ENCODE assay signal across 1 cellular context in the genomic region with DNA sequence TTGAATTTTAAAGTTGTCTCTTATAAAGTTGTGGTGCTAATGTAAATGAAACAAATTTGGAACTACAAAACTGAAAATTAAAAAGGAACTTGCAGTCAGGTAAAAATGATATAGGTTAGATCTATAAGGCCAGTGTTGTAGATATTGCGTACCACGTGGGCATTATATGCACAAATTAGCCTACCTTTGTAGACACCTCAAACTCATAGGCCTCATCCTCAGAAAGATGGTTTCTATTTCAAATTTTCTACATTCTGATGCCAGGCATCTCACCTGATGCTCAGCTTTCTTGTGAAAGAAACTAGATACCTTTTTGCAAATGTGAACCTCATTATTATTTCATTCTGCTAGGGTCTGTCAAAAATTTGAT.
TF ChIP-seq lines count a peak whose summit lies in the region.

No MANE protein-coding gene starts in this region.

TF ChIP-seq in GM23338, 12 proteins besides CTCF, POLR2A, EP300 and RAD21 (continued from another document):
- TF ChIP-seq STAT1 (IDR thresholded peaks at IDR 0.05; ENCODE audit: unreplicated experiment), result no peak
